ENCODE assay signal across 1 cellular context in genomic region chr6:15905488-15906392, GRCh38.
TF ChIP-seq lines count a peak whose summit lies in the region.

No MANE protein-coding gene starts in this region.

TF ChIP-seq in GM12878, 131 proteins besides CTCF, POLR2A, EP300 and RAD21 (continued from another document):
- TF ChIP-seq MLLT1 (IDR thresholded peaks at IDR 0.05) (peak; percentile 62; the same call in 1 of the 2 replicates), MXI1 (IDR thresholded peaks at IDR 0.05; ENCODE audit: low read depth, low read length) (no peak), MTA2 (IDR thresholded peaks at IDR 0.05; ENCODE audit: low read depth) (peak; percentile 76), CBFB (IDR thresholded peaks at IDR 0.05; ENCODE audit: low read depth) (0 out of 2 replicates have a peak, but pooled peaks have one; percentile 16), ATF2 (IDR thresholded peaks at IDR 0.05; ENCODE audit: low read length) (peak; percentile 64; the same call in 1 of the 2 replicates), BHLHE40 (IDR thresholded peaks at IDR 0.05; ENCODE audit: borderline replicate concordance in 1 of 2, low read depth in 2 of 2, low read length in 1 of 2) (peak in 1 of 2 experiments; percentile 39; a peak in 2 of 4 replicates), PBX3 (IDR thresholded peaks at IDR 0.05; ENCODE audit: insufficient replicate concordance, low read depth, low read length) (no peak), MEF2A (IDR thresholded peaks at IDR 0.05; ENCODE audit: insufficient read depth, low read depth, low read length) (0 out of 2 replicates have a peak, but pooled peaks have one; percentile 61), NFXL1 (IDR thresholded peaks at IDR 0.05; ENCODE audit: borderline replicate concordance) (no peak), PAX8 (IDR thresholded peaks at IDR 0.05) (no peak), BCL11A (IDR thresholded peaks at IDR 0.05; ENCODE audit: low read depth, low read length) (peak; percentile 20; the same call in 1 of the 2 replicates), CREM (IDR thresholded peaks at IDR 0.05; ENCODE audit: low read depth) (peak; percentile 32; the same call in 1 of the 2 replicates), IRF4 (IDR thresholded peaks at IDR 0.05; ENCODE audit: low read depth, low read length) (0 out of 2 replicates have a peak, but pooled peaks have one; percentile 13), SP1 (IDR thresholded peaks at IDR 0.05; ENCODE audit: low read depth, low read length) (peak; percentile 20), RBBP5 (conservative IDR thresholded peaks at IDR 0.05) (no peak), SKIL (IDR thresholded peaks at IDR 0.05; ENCODE audit: low read depth, poor library complexity, severe bottlenecking) (peak; percentile 33), FOXK2 (IDR thresholded peaks at IDR 0.05) (peak; percentile 74), MYC (IDR thresholded peaks at IDR 0.05; ENCODE audit: insufficient read depth, insufficient read length, insufficient replicate concordance, low read length, severe bottlenecking) (no peak), ZNF687 (IDR thresholded peaks at IDR 0.05) (peak; percentile 56; the same call in 1 of the 2 replicates), EED (IDR thresholded peaks at IDR 0.05; ENCODE audit: low read depth) (peak; percentile 77), CREB1 (IDR thresholded peaks at IDR 0.05; ENCODE audit: low read depth) (0 out of 2 replicates have a peak, but pooled peaks have one; percentile 31), NR2F1 (conservative IDR thresholded peaks at IDR 0.05) (peak; percentile 98), DPF2 (IDR thresholded peaks at IDR 0.05) (peak; percentile 22; the same call in 1 of the 2 replicates), ZNF217 (IDR thresholded peaks at IDR 0.05) (0 out of 2 replicates have a peak, but pooled peaks have one; percentile 51), PRDM15 (CRISPR knock-in tag; IDR thresholded peaks at IDR 0.05) (0 out of 2 replicates have a peak, but pooled peaks have one; percentile 10), TBL1XR1 (IDR thresholded peaks at IDR 0.05; ENCODE audit: low read depth, low read length) (0 out of 2 replicates have a peak, but pooled peaks have one; percentile 48), EGR1 (IDR thresholded peaks at IDR 0.05; ENCODE audit: borderline replicate concordance in 1 of 2, low read depth in 2 of 2, low read length in 2 of 2) (peak in 1 of 2 experiments; percentile 58; a peak in 1 of 3 replicates), NFYA (IDR thresholded peaks at IDR 0.05; ENCODE audit: borderline replicate concordance, low read depth, low read length) (no peak), NBN (IDR thresholded peaks at IDR 0.05) (peak; percentile 68), SPI1 (IDR thresholded peaks at IDR 0.05; ENCODE audit: borderline replicate concordance, insufficient read depth, low read depth, low read length) (peak; percentile 89), RAD51 (IDR thresholded peaks at IDR 0.05) (peak; percentile 41; the same call in 1 of the 2 replicates), SUZ12 (IDR thresholded peaks at IDR 0.05; ENCODE audit: unreplicated experiment) (no peak), MEF2B (IDR thresholded peaks at IDR 0.05; ENCODE audit: partially characterized antibody, poor library complexity, severe bottlenecking) (peak; percentile 9), POU2F2 (IDR thresholded peaks at IDR 0.05; ENCODE audit: borderline replicate concordance, low read depth, low read length) (peak; percentile 9; the same call in 1 of the 3 replicates), ZNF24 (IDR thresholded peaks at IDR 0.05) (0 out of 2 replicates have a peak, but pooled peaks have one; percentile 27), JUNB (IDR thresholded peaks at IDR 0.05) (peak; percentile 50), IKZF1 (conservative IDR thresholded peaks at IDR 0.05) (peak; percentile 94), NFIC (IDR thresholded peaks at IDR 0.05; ENCODE audit: low read depth, low read length) (peak; percentile 77), RUNX3 (IDR thresholded peaks at IDR 0.05; ENCODE audit: low read length) (peak; percentile 72), IRF5 (IDR thresholded peaks at IDR 0.05; ENCODE audit: borderline replicate concordance) (no peak), ZBED1 (IDR thresholded peaks at IDR 0.05; ENCODE audit: borderline replicate concordance) (peak; percentile 69; the same call in 1 of the 2 replicates)
TF ChIP-seq in GM12878: peak in this region for 39.
